Comparison of ENCODE assay signal across 8 cellular contexts in genomic region chr19:4124638-4125037, GRCh38. TPM values are rescaled to one million over a fixed set of nuclear protein-coding genes. Genes with fewer than 3 reads are reported as not detected.
A peak's percentile ranks its signal among the peaks of the same experiment; 100 is the strongest.
DNase-seq lines count a peak whose midpoint lies in the region; ATAC-seq, FAIRE-seq and TF ChIP-seq lines count a peak whose summit lies in the region.

No MANE protein-coding gene starts in this region.

- WGBS in prostate gland = 40% methylated on average over 8 of the region's 8 CpGs

- H3K9me3 ChIP-seq in PC-3 (ENCODE audit: low read length) (no peaks in the 10 kb centered on the region), endothelial cell of umbilical vein (replicated peaks; ENCODE audit: control insufficient read depth, insufficient read depth, low read length) (no peaks in the 10 kb centered on the region), prostate gland (no peaks in the 10 kb centered on the region)

- H3K4me2 ChIP-seq in PC-3 (ENCODE audit: low read length) (peak overlapping the region; percentile 97), endothelial cell of umbilical vein (ENCODE audit: insufficient read depth, low read length) (peak overlapping the region; percentile 68)

- H3K27ac ChIP-seq in PC-3 (ENCODE audit: low read length) (no peak overlapping the region), endothelial cell of umbilical vein (ENCODE audit: insufficient read depth, low read depth, low read length) (no peak overlapping the region), prostate gland (peak overlapping the region in 1 of 2 donors; percentile 73)

- ATAC-seq in PC-3 (no peak), GM21447 (IDR thresholded peaks at IDR 0.05; ENCODE audit: unreplicated experiment) (no peak), HG03135 (IDR thresholded peaks at IDR 0.05; ENCODE audit: unreplicated experiment) (no peak), HG03521 (IDR thresholded peaks at IDR 0.05; ENCODE audit: unreplicated experiment) (no peak), GM21723 (IDR thresholded peaks at IDR 0.05; ENCODE audit: unreplicated experiment) (no peak)

- no peak for TF ChIP-seq CTCF in PC-3 (conservative IDR thresholded peaks at IDR 0.05; ENCODE audit: low read depth, low read length)
- TF ChIP-seq CTCF in endothelial cell of umbilical vein (IDR thresholded peaks at IDR 0.05; ENCODE audit: extremely low read depth in 1 of 2, insufficient read depth in 1 of 2, low read depth in 1 of 2, low read length in 2 of 2) = no peak
- no peak for TF ChIP-seq CTCF in prostate gland (IDR thresholded peaks at IDR 0.05)

- POLR2A ChIA-PET in PC-3 (lab: Charles Lee; ENCODE audit: unreplicated experiment) = no interaction called here
- POLR2A ChIA-PET in endothelial cell of umbilical vein (lab: Charles Lee) = no interaction called here

- TF ChIP-seq POLR2A in endothelial cell of umbilical vein (IDR thresholded peaks at IDR 0.05; ENCODE audit: low read depth, low read length) = no peak
- TF ChIP-seq POLR2A in prostate gland (IDR thresholded peaks at IDR 0.05) = no peak

- no peaks in the 10 kb centered on the region for H3F3A ChIP-seq in PC-3 (ENCODE audit: low read length, unreplicated experiment)

- H3K36me3 ChIP-seq in PC-3 (ENCODE audit: low read depth, low read length) (no peaks in the 10 kb centered on the region), endothelial cell of umbilical vein (ENCODE audit: control insufficient read depth in 2 of 2, extremely low read depth in 1 of 2, insufficient read depth in 2 of 2, low read length in 2 of 2) (peaks cover 2 to 3% of the 10 kb centered on the region in 2 experiments), prostate gland (no peaks in the 10 kb centered on the region)

- dilution Hi-C loops in endothelial cell of umbilical vein (cut with MboI; ENCODE audit: extremely low pct_ligation_motif_present, low sequenced_read_pairs) = no loop called here

- H3K9ac ChIP-seq in PC-3 (ENCODE audit: low read length) = peak overlapping the region; percentile 86
- H3K9ac ChIP-seq in endothelial cell of umbilical vein (replicated peaks; ENCODE audit: extremely low read depth, insufficient read depth, low read length) = peak overlapping the region; percentile 91

- H4K20me1 ChIP-seq in PC-3 (ENCODE audit: low read length) = no peaks in the 10 kb centered on the region
- no peaks in the 10 kb centered on the region for H4K20me1 ChIP-seq in endothelial cell of umbilical vein (replicated peaks; ENCODE audit: control insufficient read depth, extremely low read depth, insufficient read depth, low read length)

- H3K79me2 ChIP-seq in PC-3 (ENCODE audit: low read length) = peaks cover 33% of the 10 kb centered on the region
- peaks cover 34% of the 10 kb centered on the region for H3K79me2 ChIP-seq in endothelial cell of umbilical vein (ENCODE audit: control insufficient read depth, insufficient read depth, low read length)

- DNase-seq in PC-3 (no peak), endothelial cell of umbilical vein (ENCODE audit: low read depth, low spot score) (no peak), prostate gland (ENCODE audit: low spot score) (no peak)

- H3K4me1 ChIP-seq in PC-3 (ENCODE audit: insufficient read depth, low read length) = peaks cover 11% of the 10 kb centered on the region
- peaks cover 14% of the 10 kb centered on the region for H3K4me1 ChIP-seq in endothelial cell of umbilical vein (ENCODE audit: control insufficient read depth, extremely low read depth, insufficient read depth, low read length)
- peaks cover 12% of the 10 kb centered on the region for H3K4me1 ChIP-seq in prostate gland (replicated peaks)

- intact Hi-C loops in PC-3 (cut with micrococcal nuclease) (no loop called here), endothelial cell of umbilical vein (cut with micrococcal nuclease) (loop anchor here (1.0 to 5.0 kb wide), 2 partner anchors 16 to 57 kb away; partner anchors contain the start of gene ZBTB7A), prostate gland (cut with DNase I) (loop anchor here (5.0 kb wide), 1 partner anchor 62 kb away; no protein-coding TSS in a partner anchor)

- peak overlapping the region; percentile 80; the same call in 1 of the 2 replicates for H3K4me3 ChIP-seq in GM08714 (ENCODE audit: low read length)
- peak overlapping the region; percentile 70 for H3K4me3 ChIP-seq in PC-3 (ENCODE audit: low read length)
- H3K4me3 ChIP-seq in endothelial cell of umbilical vein (replicated peaks in 1 of 3; ENCODE audit: insufficient read depth in 1 of 3, low read depth in 1 of 3, low read length in 3 of 3) = peak overlapping the region in 1 of 3 experiments; percentile 38
- peak overlapping the region; percentile 89 to 95 for H3K4me3 ChIP-seq in prostate gland

- TSS peak; percentile 87 for BruUV-seq in PC-3 (replicated peaks; lab: Mats Ljungman, UMichigan)
- BruUV-seq in endothelial cell of umbilical vein (replicated peaks; lab: Mats Ljungman, UMichigan) = no TSS peak

- H3K27me3 ChIP-seq in PC-3 (ENCODE audit: low read length) (no peaks in the 10 kb centered on the region), endothelial cell of umbilical vein (ENCODE audit: control insufficient read depth in 2 of 2, insufficient read depth in 2 of 2, low read length in 2 of 2) (no peaks in the 10 kb centered on the region), prostate gland (replicated peaks; ENCODE audit: insufficient read depth) (no peaks in the 10 kb centered on the region)

- FAIRE-seq in endothelial cell of umbilical vein (lab: Jason Lieb, UNC) = no peak

- H2AFZ ChIP-seq in PC-3 (ENCODE audit: low read length) (peak overlapping the region; percentile 95), endothelial cell of umbilical vein (ENCODE audit: low read depth, low read length) (peak overlapping the region; percentile 86)

- CTCF ChIA-PET in PC-3 (lab: Charles Lee) (no interaction called here), endothelial cell of umbilical vein (lab: Charles Lee) (interaction anchor here (4.0 kb wide), 1 partner anchor 16 kb away, joined by 22 read pairs; no protein-coding TSS in a partner anchor)

- no peaks in the 10 kb centered on the region for H3K9me2 ChIP-seq in PC-3 (replicated peaks; ENCODE audit: low read length)

- H3K9me1 ChIP-seq in endothelial cell of umbilical vein (replicated peaks; ENCODE audit: control insufficient read depth, extremely low read depth, insufficient read depth, low read length) = no peaks in the 10 kb centered on the region

RNA-seq across cellular contexts. Expression of gene MAP2K2, which starts 0.7 kb away (rescaled TPM):
- 229 and 360 TPM in 2 replicates for total RNA-seq in PC-3 (2014; rRNA removed)
- 171 TPM in 2 replicates for total RNA-seq in endothelial cell of umbilical vein
- polyA plus RNA-seq in endothelial cell of umbilical vein = 126 and 161 TPM in 2 replicates
- polyA plus RNA-seq in endothelial cell of umbilical vein (2011; cell fraction: cytosol; rRNA removed) = 103 and 158 TPM in 2 replicates
- 89.6 and 103 TPM in 2 replicates for polyA plus RNA-seq in endothelial cell of umbilical vein (2011; cell fraction: nucleus; rRNA removed)
- 131 and 186 TPM in 2 replicates for polyA plus RNA-seq in endothelial cell of umbilical vein (2012)
- polyA minus RNA-seq in endothelial cell of umbilical vein = 58.9 and 75.0 TPM in 2 replicates
- 111 TPM for polyA minus RNA-seq in endothelial cell of umbilical vein (2011; cell fraction: cytosol; rRNA and poly(A)+ RNA removed)
- polyA minus RNA-seq in endothelial cell of umbilical vein (2011; cell fraction: nucleus; rRNA and poly(A)+ RNA removed) = 29.1 and 43.7 TPM in 2 replicates
- 100 to 1,000 TPM; 104 to 145 TPM for total RNA-seq in prostate gland

RNA-seq across cellular contexts. Expression of gene CREB3L3, which starts 28.8 kb away (rescaled TPM):
- total RNA-seq in PC-3 (2014; rRNA removed) (not detected in 2 replicates), endothelial cell of umbilical vein (not detected in 2 replicates), prostate gland (not detected)
- polyA plus RNA-seq in endothelial cell of umbilical vein = not detected in 2 replicates
- polyA plus RNA-seq in endothelial cell of umbilical vein (2011; cell fraction: cytosol; rRNA removed) = not detected in 2 replicates
- polyA plus RNA-seq in endothelial cell of umbilical vein (2011; cell fraction: nucleus; rRNA removed) = not detected in 2 replicates
- not detected in 2 replicates for polyA plus RNA-seq in endothelial cell of umbilical vein (2012)
- not detected in 2 replicates for polyA minus RNA-seq in endothelial cell of umbilical vein
- polyA minus RNA-seq in endothelial cell of umbilical vein (2011; cell fraction: cytosol; rRNA and poly(A)+ RNA removed) = 0.31 TPM
- polyA minus RNA-seq in endothelial cell of umbilical vein (2011; cell fraction: nucleus; rRNA and poly(A)+ RNA removed) = not detected in 2 replicates

RNA-seq across cellular contexts. Expression of gene SIRT6, which starts 57.7 kb away (rescaled TPM):
- total RNA-seq in PC-3 (2014; rRNA removed) (18.0 and 20.8 TPM in 2 replicates), endothelial cell of umbilical vein (26.9 and 28.1 TPM in 2 replicates), prostate gland (10 to 100 TPM; 23.5 to 37.3 TPM)
- polyA plus RNA-seq in endothelial cell of umbilical vein = 36.6 and 41.2 TPM in 2 replicates
- 13.9 and 26.7 TPM in 2 replicates for polyA plus RNA-seq in endothelial cell of umbilical vein (2011; cell fraction: cytosol; rRNA removed)
- 41.7 and 49.9 TPM in 2 replicates for polyA plus RNA-seq in endothelial cell of umbilical vein (2011; cell fraction: nucleus; rRNA removed)
- 15.8 and 19.5 TPM in 2 replicates for polyA plus RNA-seq in endothelial cell of umbilical vein (2012)
- polyA minus RNA-seq in endothelial cell of umbilical vein = 9.4 and 16.9 TPM in 2 replicates
- 22.4 TPM for polyA minus RNA-seq in endothelial cell of umbilical vein (2011; cell fraction: cytosol; rRNA and poly(A)+ RNA removed)
- polyA minus RNA-seq in endothelial cell of umbilical vein (2011; cell fraction: nucleus; rRNA and poly(A)+ RNA removed) = 12.1 and 20.4 TPM in 2 replicates

RNA-seq across cellular contexts. Expression of gene ANKRD24, which starts 57.9 kb away (rescaled TPM):
- total RNA-seq in PC-3 (2014; rRNA removed) (0.33 and 0.63 TPM in 2 replicates), endothelial cell of umbilical vein (0.18 and 0.27 TPM in 2 replicates), prostate gland (10 to 100 TPM in 1 of 2 donors, 1 to 10 TPM in 1; 3.6 to 12.0 TPM)
- 0.07 and 0.08 TPM in 2 replicates for polyA plus RNA-seq in endothelial cell of umbilical vein
- 0.06 and 0.12 TPM in 2 replicates for polyA plus RNA-seq in endothelial cell of umbilical vein (2011; cell fraction: cytosol; rRNA removed)
- 0.64 and 0.91 TPM in 2 replicates for polyA plus RNA-seq in endothelial cell of umbilical vein (2011; cell fraction: nucleus; rRNA removed)
- 0.12 and 0.53 TPM in 2 replicates for polyA plus RNA-seq in endothelial cell of umbilical vein (2012)
- 0.10 TPM in 1 of 2 replicates, not detected in the other for polyA minus RNA-seq in endothelial cell of umbilical vein
- polyA minus RNA-seq in endothelial cell of umbilical vein (2011; cell fraction: cytosol; rRNA and poly(A)+ RNA removed) = not detected
- polyA minus RNA-seq in endothelial cell of umbilical vein (2011; cell fraction: nucleus; rRNA and poly(A)+ RNA removed) = not detected in 2 replicates

RNA-seq across cellular contexts. Expression of gene ZBTB7A, which starts 57.9 kb away (rescaled TPM):
- total RNA-seq in PC-3 (2014; rRNA removed) (16.7 and 40.2 TPM in 2 replicates), endothelial cell of umbilical vein (28.0 and 29.0 TPM in 2 replicates), prostate gland (10 to 100 TPM; 77.1 to 87.3 TPM)
- 8.2 and 10.8 TPM in 2 replicates for polyA plus RNA-seq in endothelial cell of umbilical vein
- polyA plus RNA-seq in endothelial cell of umbilical vein (2011; cell fraction: cytosol; rRNA removed) = 4.3 and 5.6 TPM in 2 replicates
- polyA plus RNA-seq in endothelial cell of umbilical vein (2011; cell fraction: nucleus; rRNA removed) = 9.1 and 9.6 TPM in 2 replicates
- polyA plus RNA-seq in endothelial cell of umbilical vein (2012) = 7.5 and 10.9 TPM in 2 replicates
- 8.1 and 8.8 TPM in 2 replicates for polyA minus RNA-seq in endothelial cell of umbilical vein
- polyA minus RNA-seq in endothelial cell of umbilical vein (2011; cell fraction: cytosol; rRNA and poly(A)+ RNA removed) = 21.4 TPM
- 4.8 and 13.9 TPM in 2 replicates for polyA minus RNA-seq in endothelial cell of umbilical vein (2011; cell fraction: nucleus; rRNA and poly(A)+ RNA removed)
